Comparison of ENCODE assay signal across 1 cellular context in genomic region chr16:4416200-4417032, GRCh38.
TF ChIP-seq lines count a peak whose summit lies in the region.

CORO7 (minus strand) TSS chr16:4416596; CDS start chr16:4416518, 78 bp downstream.

TF ChIP-seq in A549, 52 proteins besides CTCF, POLR2A, EP300 and RAD21 (continued from another document):
- TF ChIP-seq MAX (IDR thresholded peaks at IDR 0.05) (peak; percentile 84), GATA3 (IDR thresholded peaks at IDR 0.05; ENCODE audit: borderline replicate concordance) (peak; percentile 18; the same call in 1 of the 2 replicates)
